Comparison of ENCODE assay signal across 15 cellular contexts in the genomic region with DNA sequence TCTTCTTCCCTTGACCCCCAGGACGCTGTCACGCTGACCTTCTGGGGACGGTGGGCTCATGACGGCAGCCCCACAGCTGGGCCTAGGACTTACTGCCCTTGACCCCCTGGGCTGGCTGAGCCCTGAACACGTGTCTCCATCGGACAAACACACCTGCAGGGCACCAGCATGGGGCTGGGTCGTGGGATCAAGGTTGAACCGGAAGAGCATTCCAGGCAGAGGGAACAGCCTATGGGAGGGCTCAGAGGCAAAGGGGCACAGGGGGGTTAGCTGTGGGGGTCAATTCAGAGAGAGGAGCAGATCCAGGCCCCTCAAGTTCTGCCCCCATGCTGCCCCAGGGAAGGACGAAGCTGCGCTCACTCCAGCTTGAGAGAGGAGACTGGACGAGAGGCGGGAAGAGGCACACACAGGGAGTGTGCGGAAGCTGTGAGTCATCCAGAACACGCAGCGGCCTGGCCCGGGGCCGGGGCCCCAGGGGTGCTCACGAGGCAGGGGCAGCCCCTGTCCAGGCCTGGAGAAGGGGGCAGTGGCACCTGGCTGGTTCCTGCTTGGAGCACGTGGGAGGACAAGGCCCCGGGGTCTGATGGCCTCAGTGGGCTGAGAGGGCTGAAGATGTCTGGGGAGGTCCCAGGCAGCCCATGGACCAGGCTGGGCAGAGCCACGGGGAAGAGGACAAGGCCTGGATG. TPM values are rescaled to one million over a fixed set of nuclear protein-coding genes. Genes with fewer than 3 reads are reported as not detected.
A peak's percentile ranks its signal among the peaks of the same experiment; 100 is the strongest.
DNase-seq lines count a peak whose midpoint lies in the region; ATAC-seq and TF ChIP-seq lines count a peak whose summit lies in the region.
"Had no signal": no experiment of that assay in that cellular context is flagged by ENCODE, and none has a peak within 500 bp of the region (broad histone marks: within the 10 kb centered on the region; RNA-seq: fewer than 3 reads in every experiment).

No MANE protein-coding gene starts in this region.

- in situ Hi-C loops in brain microvascular endothelial cell (cut with HindIII; ENCODE audit: low pct_ligation_motif_present, low sequenced_read_pairs) = no loop called here

- no peak overlapping the region for H3K18ac ChIP-seq in trophoblast cell (ENCODE audit: low read length)

- H3K27me3 ChIP-seq in adrenal gland = no peaks in the 10 kb centered on the region
- H3K27me3 ChIP-seq in trophoblast cell (ENCODE audit: insufficient read depth, low read length) = no peaks in the 10 kb centered on the region
- peaks cover 23% of the 10 kb centered on the region for H3K27me3 ChIP-seq in brain microvascular endothelial cell (replicated peaks)
- H3K27me3 ChIP-seq: ovary had no signal

- intact Hi-C loops in adrenal gland (cut with DNase I) = no loop called here

- WGBS in adrenal gland, 4 donors = 48 to 62% (median 51%) methylated on average over 15 to 21 of the region's 21 CpGs
- no CpG with 5 or more reads among the region's 21 CpGs for WGBS in trophoblast cell (ENCODE audit: extremely low coverage, insufficient coverage, insufficient read length)

- H2BK5ac ChIP-seq in trophoblast cell (ENCODE audit: low read depth, low read length, poor library complexity) = no peak overlapping the region

- no peaks in the 10 kb centered on the region for H3K79me2 ChIP-seq in trophoblast cell (ENCODE audit: control insufficient read depth, insufficient read depth, low read length, poor library complexity)

- H3K23ac ChIP-seq in trophoblast cell (ENCODE audit: low read length) = no peak overlapping the region

- H3K9ac ChIP-seq in trophoblast cell (ENCODE audit: low read length) = no peak overlapping the region

- H3K27ac ChIP-seq in adrenal gland (no peak overlapping the region), trophoblast cell (ENCODE audit: low read depth, low read length) (no peak overlapping the region), brain microvascular endothelial cell (no peak overlapping the region)
- H3K27ac ChIP-seq: ovary, upper lobe of right lung had no signal

- H3K4me1 ChIP-seq in adrenal gland (replicated peaks in 1 of 2) = peaks cover 0 to 9% of the 10 kb centered on the region in 2 donors
- no peaks in the 10 kb centered on the region for H3K4me1 ChIP-seq in trophoblast cell (ENCODE audit: control insufficient read depth in 1 of 2, insufficient read depth in 2 of 2, low read length in 2 of 2)
- H3K4me1 ChIP-seq: upper lobe of right lung had no signal

- no peak overlapping the region for H2AK5ac ChIP-seq in trophoblast cell (ENCODE audit: low read length)

- ATAC-seq in GM21515 (IDR thresholded peaks at IDR 0.05; ENCODE audit: unreplicated experiment) = no peak
- ATAC-seq: upper lobe of right lung had no signal

- H3K4me2 ChIP-seq in trophoblast cell (ENCODE audit: low read length) = no peak overlapping the region

- H4K91ac ChIP-seq in trophoblast cell (ENCODE audit: low read depth, low read length) = no peak overlapping the region

- no peak overlapping the region for H2BK120ac ChIP-seq in trophoblast cell (ENCODE audit: insufficient read depth, low read length, poor library complexity)

- H3K36me3 ChIP-seq in adrenal gland (replicated peaks in 1 of 2) (no peaks in the 10 kb centered on the region), trophoblast cell (ENCODE audit: control insufficient read depth in 1 of 2, insufficient read depth in 2 of 2, low read length in 2 of 2) (no peaks in the 10 kb centered on the region), brain microvascular endothelial cell (replicated peaks) (no peaks in the 10 kb centered on the region)
- H3K36me3 ChIP-seq: ovary, upper lobe of right lung had no signal

- TF ChIP-seq POLR2A in adrenal gland (IDR thresholded peaks at IDR 0.05) = no peak

- H4K8ac ChIP-seq in trophoblast cell (ENCODE audit: low read depth, low read length) = no peak overlapping the region

- H2BK12ac ChIP-seq in trophoblast cell (ENCODE audit: low read length) = no peak overlapping the region

- DNase-seq in COLO668 (lab: John Stamatoyannopoulos, UW; ENCODE audit: unreplicated experiment) (peak; percentile 70), LoVo (ENCODE audit: low spot score) (peak; percentile 86), adrenal gland (peak in 4 of 7 donors; percentile 34 to 70 (median 46)), kidney tubule cell (ENCODE audit: low spot score) (peak; percentile 52), trophoblast cell (no peak), brain microvascular endothelial cell (no peak)
- no peak for DNase-seq in stimulated activated naive CD4-positive, alpha-beta T cell treated with Interleukin-2 at 50 U/mL for 16 hours (lab: John Stamatoyannopoulos, UW)
- DNase-seq: activated CD4-positive, alpha-beta T cell treated with anti-CD3 and anti-CD28 coated beads, Interleukin-2, amount 50 U/mL, for 1 hour; activated gamma-delta T cell; DMS53; ovary; T-helper 1 cell; upper lobe of right lung had no signal

- H3K14ac ChIP-seq in trophoblast cell (ENCODE audit: low read length) = no peak overlapping the region

- no peak overlapping the region for H3K4ac ChIP-seq in trophoblast cell (ENCODE audit: low read depth, low read length)

- H3K4me3 ChIP-seq in adrenal gland (no peak overlapping the region), trophoblast cell (ENCODE audit: low read depth, low read length) (no peak overlapping the region), brain microvascular endothelial cell (ENCODE audit: low read depth, low read length) (no peak overlapping the region)
- H3K4me3 ChIP-seq: ovary, upper lobe of right lung had no signal

- no peaks in the 10 kb centered on the region for H3K79me1 ChIP-seq in trophoblast cell (ENCODE audit: low read length)

- no peak overlapping the region for H4K12ac ChIP-seq in trophoblast cell (ENCODE audit: low read depth, low read length)

- H3K9me3 ChIP-seq in adrenal gland (replicated peaks in 1 of 3) (peaks cover 0 to 8% (median 0%) of the 10 kb centered on the region in 3 donors), trophoblast cell (ENCODE audit: insufficient read depth, low read depth, low read length) (peaks cover 18% of the 10 kb centered on the region)
- H3K9me3 ChIP-seq: upper lobe of right lung had no signal

- no peak overlapping the region for H2AFZ ChIP-seq in trophoblast cell (ENCODE audit: insufficient read depth, low read length, poor library complexity)

- TF ChIP-seq CTCF in adrenal gland (IDR thresholded peaks at IDR 0.05) (no peak), brain microvascular endothelial cell (IDR thresholded peaks at IDR 0.05; ENCODE audit: low read depth, low read length, missing control alignments) (no peak)

RNA-seq across cellular contexts. Expression of gene SSTR5, which starts 9.9 kb away (rescaled TPM):
- 10 to 100 TPM in 1 of 8 donors, 1 to 10 TPM in 6, under 1 TPM in 1; 0.79 to 14.4 (median 3.0) TPM for total RNA-seq in adrenal gland
- under 1 TPM in 2 of 3 donors, not detected in 1; 0.17 to 0.24 TPM for polyA plus RNA-seq in adrenal gland
- polyA plus RNA-seq in trophoblast cell (2013) = 0.03 and 0.06 TPM in 2 replicates
- total RNA-seq: ovary, upper lobe of right lung had no signal
- polyA plus RNA-seq: AG04450, ovary had no signal

RNA-seq across cellular contexts. Expression of gene C1QTNF8, which starts 13.6 kb away (rescaled TPM):
- under 1 TPM in 2 of 8 donors, not detected in 6; 0.14 to 0.19 TPM for total RNA-seq in adrenal gland
- under 1 TPM in 2 of 3 donors, not detected in 1; 0.30 to 0.64 TPM for polyA plus RNA-seq in adrenal gland
- not detected in 2 replicates for polyA plus RNA-seq in trophoblast cell (2013)
- total RNA-seq: upper lobe of right lung had no signal
- polyA plus RNA-seq: AG04450, ovary had no signal

Comparison
In these comparisons a context has a peak if more than half of its experiments do, and no peak if none do; other contexts are left out.
1. DNase-seq: peak in COLO668 (single experiment), LoVo (single experiment), adrenal gland (4 of 7) and kidney tubule cell (single experiment); none in trophoblast cell (0 of 2), stimulated activated naive CD4-positive, alpha-beta T cell treated with Interleukin-2 at 50 U/mL for 16 hours (single experiment) and brain microvascular endothelial cell (single experiment).